In genomic region chr2:48428449-48428848, GRCh38 we compare ENCODE assay signal across 32 cellular contexts.
"Had no signal": no experiment of that assay in that cellular context is flagged by ENCODE, and none has a peak within 500 bp of the region (broad histone marks: within the 10 kb centered on the region; RNA-seq: fewer than 3 reads in every experiment).

No MANE protein-coding gene starts in this region.

- FAIRE-seq: islet of Langerhans, small intestine had no signal

- H3K36me3 Mint-ChIP-seq: activated naive CD4-positive, alpha-beta T cell treated with anti-CD3 and anti-CD28 coated beads, Interleukin-2, amount 50 U/mL, for 72 hours; mesothelial cell of epicardium; naive B cell; stimulated activated naive B cell treated with anti-CD40 and anti-IgM and Interleukin-4, amounts not matched to agents 10 μg/mL and 1 μg/mL and 100 μg/mL, for 72 hours had no signal

- H3K36me3 ChIP-seq: breast epithelium, esophagus muscularis mucosa, neutrophil, ovary, prostate gland, sigmoid colon, stomach, thyroid gland, upper lobe of left lung, vagina had no signal

- DNase-seq: activated CD4-positive, alpha-beta T cell treated with anti-CD3 and anti-CD28 coated beads for 36 hours; activated CD4-positive, CD25-positive, alpha-beta regulatory T cell; activated naive CD4-positive, alpha-beta T cell; activated T-cell treated with anti-CD3 and anti-CD28 coated beads for 4 hours; activated T-cell treated with anti-CD3 and anti-CD28 coated beads, Interleukin-2, amount 50 U/mL, for 72 hours; central memory CD4-positive, alpha-beta T cell; dermis blood vessel endothelial cell; effector CD4-positive, alpha-beta T cell; foreskin melanocyte; left cardiac atrium; left ventricle myocardium superior; naive B cell; ovary; retina; sigmoid colon; small intestine; stimulated activated CD4-positive, alpha-beta T cell treated with anti-CD3 and anti-CD28 coated beads, Interleukin-1b, Interleukin-23, amount 100 ng/mL, for 48 hours; stimulated activated CD4-positive, alpha-beta T cell treated with anti-CD3 and anti-CD28 coated beads, Interleukin-4, amount 100 ng/mL, for 4 hours; stimulated activated CD8-positive, alpha-beta memory T cell treated with anti-CD3 and anti-CD28 coated beads, Interleukin-4, amount 100 ng/mL, for 48 hours; stimulated activated naive B cell treated with anti-CD40 and anti-IgM and Interleukin-4, amounts not matched to agents 10 μg/mL and 1 μg/mL and 100 μg/mL, for 72 hours; stomach; T-helper 2 cell; thyroid gland had no signal

- H3K4me3 ChIP-seq: breast epithelium, esophagus muscularis mucosa, ovary, prostate gland, sigmoid colon, stomach, thyroid gland, upper lobe of left lung, vagina had no signal

- ATAC-seq: activated CD4-positive, alpha-beta T cell treated with anti-CD3 and anti-CD28 coated beads for 36 hours; activated naive CD4-positive, alpha-beta T cell treated with anti-CD3 and anti-CD28 coated beads, Interleukin-2, amount 50 U/mL, for 72 hours; activated T-cell treated with anti-CD3 and anti-CD28 coated beads, Interleukin-2, amount 50 U/mL, for 72 hours; left cardiac atrium; left ventricle myocardium superior; stimulated activated naive B cell treated with anti-CD40 and anti-IgM and Interleukin-4, amounts not matched to agents 10 μg/mL and 1 μg/mL and 100 μg/mL, for 72 hours had no signal

- H3K4me1 ChIP-seq: breast epithelium, esophagus muscularis mucosa, prostate gland, sigmoid colon, upper lobe of left lung, vagina had no signal

- H3K9me3 Mint-ChIP-seq: activated naive CD4-positive, alpha-beta T cell treated with anti-CD3 and anti-CD28 coated beads, Interleukin-2, amount 50 U/mL, for 72 hours; activated T-cell treated with anti-CD3 and anti-CD28 coated beads, Interleukin-2, amount 50 U/mL, for 72 hours; mesothelial cell of epicardium; naive B cell; stimulated activated naive B cell treated with anti-CD40 and anti-IgM and Interleukin-4, amounts not matched to agents 10 μg/mL and 1 μg/mL and 100 μg/mL, for 72 hours had no signal

- H3K27ac ChIP-seq: breast epithelium, esophagus muscularis mucosa, neutrophil, ovary, prostate gland, sigmoid colon, stomach, thyroid gland, upper lobe of left lung, vagina had no signal

- H3K9me3 ChIP-seq: breast epithelium, esophagus muscularis mucosa, neutrophil, ovary, prostate gland, sigmoid colon, stomach, thyroid gland, upper lobe of left lung, vagina had no signal

- H3K4me1 Mint-ChIP-seq: activated CD4-positive, alpha-beta T cell treated with anti-CD3 and anti-CD28 coated beads for 36 hours; naive B cell had no signal

- H3K27me3 ChIP-seq: breast epithelium, esophagus muscularis mucosa, neutrophil, ovary, sigmoid colon, stomach, thyroid gland, upper lobe of left lung, vagina had no signal

- H3K27ac Mint-ChIP-seq: activated CD4-positive, alpha-beta T cell treated with anti-CD3 and anti-CD28 coated beads for 36 hours; activated naive CD4-positive, alpha-beta T cell treated with anti-CD3 and anti-CD28 coated beads, Interleukin-2, amount 50 U/mL, for 72 hours; activated T-cell treated with anti-CD3 and anti-CD28 coated beads, Interleukin-2, amount 50 U/mL, for 72 hours; mesothelial cell of epicardium; stimulated activated naive B cell treated with anti-CD40 and anti-IgM and Interleukin-4, amounts not matched to agents 10 μg/mL and 1 μg/mL and 100 μg/mL, for 72 hours had no signal

- H3K27me3 Mint-ChIP-seq: activated CD4-positive, alpha-beta T cell treated with anti-CD3 and anti-CD28 coated beads for 36 hours; naive B cell; stimulated activated naive B cell treated with anti-CD40 and anti-IgM and Interleukin-4, amounts not matched to agents 10 μg/mL and 1 μg/mL and 100 μg/mL, for 72 hours had no signal

- H3K4me3 Mint-ChIP-seq: activated CD4-positive, alpha-beta T cell treated with anti-CD3 and anti-CD28 coated beads for 36 hours; activated T-cell treated with anti-CD3 and anti-CD28 coated beads, Interleukin-2, amount 50 U/mL, for 72 hours; mesothelial cell of epicardium; stimulated activated naive B cell treated with anti-CD40 and anti-IgM and Interleukin-4, amounts not matched to agents 10 μg/mL and 1 μg/mL and 100 μg/mL, for 72 hours had no signal
